In genomic region chr7:135682191-135682590, GRCh38 we compare ENCODE assay signal across 1 cellular context.
TF ChIP-seq lines count a peak whose summit lies in the region.

No MANE protein-coding gene starts in this region.

TF ChIP-seq in K562, 482 proteins besides CTCF, POLR2A, EP300 and RAD21:
- no peak for TF ChIP-seq BRCA1 (IDR thresholded peaks at IDR 0.05)
- TF ChIP-seq BRCA1 (CRISPR knock-in tag; IDR thresholded peaks at IDR 0.05) = 0 out of 2 replicates have a peak, but pooled peaks have one; percentile 84
- no peak for TF ChIP-seq ZNF77 (CRISPR knock-in tag; IDR thresholded peaks at IDR 0.05)
- no peak for TF ChIP-seq SRSF7 (optimal IDR thresholded peaks at IDR 0.05; ENCODE audit: low read depth, low read length)
